In genomic region chrX:107700317-107700774, GRCh38 we compare ENCODE assay signal across 1 cellular context.
TF ChIP-seq lines count a peak whose summit lies in the region.

No MANE protein-coding gene starts in this region.

TF ChIP-seq in HCT116, 20 proteins besides CTCF, POLR2A, EP300 and RAD21 (continued from another document):
- no peak for TF ChIP-seq REST (IDR thresholded peaks at IDR 0.05; ENCODE audit: low read depth)
- no peak for TF ChIP-seq EZH2 (IDR thresholded peaks at IDR 0.05)
- no peak for TF ChIP-seq SRF (IDR thresholded peaks at IDR 0.05; ENCODE audit: low read depth)
